ENCODE assay signal across 6 cellular contexts in the genomic region with DNA sequence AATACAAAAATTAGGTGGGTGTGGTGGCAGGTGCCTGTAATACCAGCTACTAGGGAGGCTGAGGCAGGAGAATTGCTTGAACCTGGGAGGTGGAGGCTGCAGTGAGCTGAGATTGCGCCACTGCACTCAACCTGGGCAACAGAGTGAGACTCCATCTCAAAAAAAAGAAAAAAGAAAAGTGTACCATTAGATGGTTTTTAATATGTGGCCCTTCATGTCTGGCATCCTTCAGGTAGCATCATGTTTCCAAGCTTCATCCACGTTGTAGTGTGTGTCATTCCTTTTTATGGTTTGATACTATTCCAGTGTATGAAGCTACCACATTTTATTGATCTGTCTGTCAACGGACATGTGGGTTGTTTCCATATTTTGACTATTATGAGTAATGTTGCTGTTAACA.
DNase-seq lines count a peak whose midpoint lies in the region; ATAC-seq and TF ChIP-seq lines count a peak whose summit lies in the region.
"Not testable (repeated sequence)": the region's sequence is repeated elsewhere in the genome, so short reads cannot be mapped to it uniquely, and the experiment has no call there.

No MANE protein-coding gene starts in this region.

- peak overlapping the region; percentile 13; the same call in 1 of the 2 replicates for H3K4me2 ChIP-seq in OCI-LY3 (ENCODE audit: low read length)
- not testable (repeated sequence) for H3K4me2 ChIP-seq in osteoblast (ENCODE audit: insufficient read depth, low read length)

- H3K27ac Mint-ChIP-seq in CD4-positive, CD25-positive, alpha-beta regulatory T cell: peak overlapping the region in 1 of 3 donors; percentile 89
- H3K27ac Mint-ChIP-seq in activated CD4-positive, alpha-beta T cell treated with anti-CD3 and anti-CD28 coated beads, Interleukin-2, amount 10 ng/mL, durations not matched to agents 7 days and 5 days: peak overlapping the region; percentile 89
- peak overlapping the region; percentile 89 for H3K27ac Mint-ChIP-seq in activated naive CD4-positive, alpha-beta T cell treated with anti-CD3 and anti-CD28 coated beads, Interleukin-2, amount 10 ng/mL, durations not matched to agents 7 days and 5 days

- not testable (repeated sequence) for H3K9me3 ChIP-seq in CD4-positive, CD25-positive, alpha-beta regulatory T cell (ENCODE audit: control insufficient read depth in 2 of 2, low read length in 2 of 2); osteoblast (ENCODE audit: low read depth, low read length)
- H3K9me3 ChIP-seq in OCI-LY3 (ENCODE audit: insufficient read depth, low read length): peaks cover 12% of the 10 kb centered on the region; the same call in 1 of the 2 replicates

- not testable (repeated sequence) for DNase-seq in CD4-positive, CD25-positive, alpha-beta regulatory T cell; activated CD4-positive, alpha-beta T cell treated with anti-CD3 and anti-CD28 coated beads, Interleukin-2, amount 10 ng/mL, durations not matched to agents 7 days and 5 days; activated naive CD4-positive, alpha-beta T cell treated with anti-CD3 and anti-CD28 coated beads, Interleukin-2, amount 10 ng/mL, durations not matched to agents 7 days and 5 days
- peak; percentile 9 for DNase-seq in ecto neural progenitor cell (ENCODE audit: low spot score)
- peak; percentile 60 for DNase-seq in osteoblast (ENCODE audit: insufficient read length, low spot score, missing footprints)

- POLR2A ChIA-PET in activated CD4-positive, alpha-beta T cell treated with anti-CD3 and anti-CD28 coated beads, Interleukin-2, amount 10 ng/mL, durations not matched to agents 7 days and 5 days (lab: Charles Lee): not testable (repeated sequence)

- peak overlapping the region in 2 of 4 donors; percentile 64 to 74 for H3K4me3 Mint-ChIP-seq in CD4-positive, CD25-positive, alpha-beta regulatory T cell
- H3K4me3 Mint-ChIP-seq in activated CD4-positive, alpha-beta T cell treated with anti-CD3 and anti-CD28 coated beads, Interleukin-2, amount 10 ng/mL, durations not matched to agents 7 days and 5 days; activated naive CD4-positive, alpha-beta T cell treated with anti-CD3 and anti-CD28 coated beads, Interleukin-2, amount 10 ng/mL, durations not matched to agents 7 days and 5 days: not testable (repeated sequence)

- not testable (repeated sequence) for ATAC-seq in CD4-positive, CD25-positive, alpha-beta regulatory T cell (ENCODE audit: low read depth in 2 of 2)

- H3K27ac ChIP-seq in CD4-positive, CD25-positive, alpha-beta regulatory T cell (ENCODE audit: insufficient read depth, low read length, poor library complexity, severe bottlenecking): peak overlapping the region; percentile 30
- H3K27ac ChIP-seq in OCI-LY3 (ENCODE audit: low read length); osteoblast (ENCODE audit: low read depth, low read length): not testable (repeated sequence)

- H4K20me1 ChIP-seq in OCI-LY3 (ENCODE audit: insufficient read depth, low read length); osteoblast (ENCODE audit: insufficient read depth, low read length): not testable (repeated sequence)

- H3K27me3 Mint-ChIP-seq in CD4-positive, CD25-positive, alpha-beta regulatory T cell: not testable (repeated sequence)
- peaks cover 31% of the 10 kb centered on the region for H3K27me3 Mint-ChIP-seq in activated CD4-positive, alpha-beta T cell treated with anti-CD3 and anti-CD28 coated beads, Interleukin-2, amount 10 ng/mL, durations not matched to agents 7 days and 5 days
- H3K27me3 Mint-ChIP-seq in activated naive CD4-positive, alpha-beta T cell treated with anti-CD3 and anti-CD28 coated beads, Interleukin-2, amount 10 ng/mL, durations not matched to agents 7 days and 5 days: peaks cover 37% of the 10 kb centered on the region

- not testable (repeated sequence) for H3K27me3 ChIP-seq in CD4-positive, CD25-positive, alpha-beta regulatory T cell (ENCODE audit: control insufficient read depth, insufficient read depth, low read length); osteoblast (ENCODE audit: insufficient read depth, low read length)
- peaks cover 28% of the 10 kb centered on the region; the same call in 1 of the 2 replicates for H3K27me3 ChIP-seq in OCI-LY3 (ENCODE audit: low read depth, low read length)

- H2AFZ ChIP-seq in OCI-LY3 (ENCODE audit: low read depth, low read length); osteoblast (ENCODE audit: low read length): not testable (repeated sequence)

- peak overlapping the region; percentile 26 for H3K4me3 ChIP-seq in CD4-positive, CD25-positive, alpha-beta regulatory T cell (ENCODE audit: low read depth, low read length)
- H3K4me3 ChIP-seq in OCI-LY3 (ENCODE audit: low read length); osteoblast (ENCODE audit: insufficient read depth, low read length): not testable (repeated sequence)

- peaks cover 23% of the 10 kb centered on the region for H3K4me1 ChIP-seq in CD4-positive, CD25-positive, alpha-beta regulatory T cell (ENCODE audit: control insufficient read depth, insufficient read depth, low read length, poor library complexity, severe bottlenecking)
- H3K4me1 ChIP-seq in OCI-LY3 (ENCODE audit: low read length): peaks cover 20% of the 10 kb centered on the region
- H3K4me1 ChIP-seq in osteoblast (ENCODE audit: insufficient read depth, low read length): not testable (repeated sequence)

- CTCF ChIA-PET in activated CD4-positive, alpha-beta T cell treated with anti-CD3 and anti-CD28 coated beads, Interleukin-2, amount 10 ng/mL, durations not matched to agents 7 days and 5 days (lab: Charles Lee): interaction anchor here (1.2 to 1.5 kb wide), 2 partner anchors 9 to 13 kb away, joined by 3 read pairs; no protein-coding TSS in a partner anchor
- CTCF ChIA-PET in activated naive CD4-positive, alpha-beta T cell treated with anti-CD3 and anti-CD28 coated beads, Interleukin-2, amount 10 ng/mL, durations not matched to agents 7 days and 5 days (lab: Charles Lee): interaction anchor here (1.0 to 1.2 kb wide), 2 partner anchors 18 to 57 kb away, joined by 3 read pairs; no protein-coding TSS in a partner anchor

- not testable (repeated sequence) for H3K9me3 Mint-ChIP-seq in CD4-positive, CD25-positive, alpha-beta regulatory T cell
- H3K9me3 Mint-ChIP-seq in activated CD4-positive, alpha-beta T cell treated with anti-CD3 and anti-CD28 coated beads, Interleukin-2, amount 10 ng/mL, durations not matched to agents 7 days and 5 days: peaks cover 34% of the 10 kb centered on the region
- peaks cover 21% of the 10 kb centered on the region for H3K9me3 Mint-ChIP-seq in activated naive CD4-positive, alpha-beta T cell treated with anti-CD3 and anti-CD28 coated beads, Interleukin-2, amount 10 ng/mL, durations not matched to agents 7 days and 5 days

- H3K4me1 Mint-ChIP-seq in CD4-positive, CD25-positive, alpha-beta regulatory T cell: peaks cover 15 to 62% (median 32%) of the 10 kb centered on the region in 4 donors
- peaks cover 55% of the 10 kb centered on the region for H3K4me1 Mint-ChIP-seq in activated CD4-positive, alpha-beta T cell treated with anti-CD3 and anti-CD28 coated beads, Interleukin-2, amount 10 ng/mL, durations not matched to agents 7 days and 5 days
- peaks cover 58% of the 10 kb centered on the region for H3K4me1 Mint-ChIP-seq in activated naive CD4-positive, alpha-beta T cell treated with anti-CD3 and anti-CD28 coated beads, Interleukin-2, amount 10 ng/mL, durations not matched to agents 7 days and 5 days

- H3K36me3 ChIP-seq in CD4-positive, CD25-positive, alpha-beta regulatory T cell (ENCODE audit: control insufficient read depth, insufficient read depth, low read length); OCI-LY3 (replicated peaks; ENCODE audit: low read depth, low read length); osteoblast (ENCODE audit: insufficient read depth, low read length): not testable (repeated sequence)

- H3K79me2 ChIP-seq in OCI-LY3 (ENCODE audit: low read length); osteoblast (ENCODE audit: insufficient read depth, low read length): not testable (repeated sequence)

- H3K36me3 Mint-ChIP-seq in CD4-positive, CD25-positive, alpha-beta regulatory T cell: not testable (repeated sequence)
- peaks cover 30% of the 10 kb centered on the region for H3K36me3 Mint-ChIP-seq in activated CD4-positive, alpha-beta T cell treated with anti-CD3 and anti-CD28 coated beads, Interleukin-2, amount 10 ng/mL, durations not matched to agents 7 days and 5 days (ENCODE audit: low read depth)
- peaks cover 28% of the 10 kb centered on the region for H3K36me3 Mint-ChIP-seq in activated naive CD4-positive, alpha-beta T cell treated with anti-CD3 and anti-CD28 coated beads, Interleukin-2, amount 10 ng/mL, durations not matched to agents 7 days and 5 days

- H3K9ac ChIP-seq in OCI-LY3 (ENCODE audit: low read length): not testable (repeated sequence)

- not testable (repeated sequence) for TF ChIP-seq CTCF in OCI-LY3 (IDR thresholded peaks at IDR 0.05; ENCODE audit: low read depth, low read length); osteoblast (IDR thresholded peaks at IDR 0.05; ENCODE audit: extremely low read depth, low read depth, low read length)
